In genomic region chr7:72924417-72924747, GRCh38 we compare ENCODE assay signal across 8 cellular contexts. TPM values are rescaled to one million over a fixed set of nuclear protein-coding genes. Genes with fewer than 3 reads are reported as not detected.
DNase-seq lines count a peak whose midpoint lies in the region; ATAC-seq and TF ChIP-seq lines count a peak whose summit lies in the region.

No MANE protein-coding gene starts in this region.

- TF ChIP-seq CTCF in GM06990 (IDR thresholded peaks at IDR 0.05; ENCODE audit: insufficient read depth, low read length, poor library complexity, severe bottlenecking) (no peak), SK-N-SH (IDR thresholded peaks at IDR 0.05) (0 out of 2 replicates have a peak, but pooled peaks have one; percentile 5), foreskin fibroblast (IDR thresholded peaks at IDR 0.05; ENCODE audit: low read depth, low read length) (no peak)

- no peak for TF ChIP-seq RAD21 in SK-N-SH (IDR thresholded peaks at IDR 0.05; ENCODE audit: low read length)

- peaks cover 5% of the 10 kb centered on the region for H3K36me3 ChIP-seq in GM06990 (ENCODE audit: control insufficient read depth, insufficient read depth, low read length)
- peaks cover 25 to 36% of the 10 kb centered on the region in 2 experiments for H3K36me3 ChIP-seq in SK-N-SH (replicated peaks in 1 of 2; ENCODE audit: control insufficient read depth in 1 of 2, insufficient read depth in 2 of 2, low read length in 1 of 2)
- peaks cover 32% of the 10 kb centered on the region for H3K36me3 ChIP-seq in skeletal muscle satellite cell (ENCODE audit: insufficient read depth, low read length)

- H3K4me1 ChIP-seq in SK-N-SH (ENCODE audit: control insufficient read depth in 1 of 2, insufficient read depth in 2 of 2, low read depth in 1 of 2, low read length in 1 of 2) (peaks cover 4 to 13% of the 10 kb centered on the region in 2 experiments; a peak in 3 of 4 replicates), skeletal muscle satellite cell (ENCODE audit: control insufficient read depth, insufficient read depth, low read length) (peaks cover 11% of the 10 kb centered on the region)

- no peaks in the 10 kb centered on the region for H3K9me2 ChIP-seq in SK-N-SH

- TF ChIP-seq EP300 in SK-N-SH (IDR thresholded peaks at IDR 0.05; ENCODE audit: borderline replicate concordance in 1 of 2, low read depth in 1 of 2, low read length in 1 of 2): no peak

- peaks cover 16% of the 10 kb centered on the region for H3F3A ChIP-seq in SK-N-SH (replicated peaks; ENCODE audit: insufficient read depth)

- H2AFZ ChIP-seq in SK-N-SH (ENCODE audit: low read depth): peak overlapping the region; percentile 85

- peaks cover 94% of the 10 kb centered on the region for H3K79me2 ChIP-seq in SK-N-SH (ENCODE audit: insufficient read depth)

- CTCF ChIA-PET in SK-N-SH (lab: Yijun Ruan, JAX): no interaction called here

- H3K4me2 ChIP-seq in SK-N-SH: peak overlapping the region; percentile 93
- H3K4me2 ChIP-seq in skeletal muscle satellite cell (ENCODE audit: low read length): peak overlapping the region; percentile 89

- H3K9ac ChIP-seq in SK-N-SH: peak overlapping the region; percentile 97
- peak overlapping the region; percentile 94 for H3K9ac ChIP-seq in skeletal muscle satellite cell (ENCODE audit: low read depth, low read length)

- 1% methylated on average over 5 of the region's 5 CpGs for WGBS in SK-N-SH (ENCODE audit: low lambda C conversion rate)

- POLR2A ChIA-PET in SK-N-SH (lab: Yijun Ruan, JAX): no interaction called here

- H3K27me3 ChIP-seq in GM06990 (replicated peaks; ENCODE audit: control insufficient read depth, insufficient read depth, low read length) (no peaks in the 10 kb centered on the region), SK-N-SH (ENCODE audit: insufficient read depth) (no peaks in the 10 kb centered on the region), skeletal muscle satellite cell (ENCODE audit: control insufficient read depth, insufficient read depth, low read length) (no peaks in the 10 kb centered on the region)

- H4K20me1 ChIP-seq in SK-N-SH (ENCODE audit: insufficient read depth): peaks cover 4% of the 10 kb centered on the region

- H3K4me3 ChIP-seq in GM06990 (replicated peaks; ENCODE audit: low read depth, low read length) (peak overlapping the region; percentile 91), SK-N-SH (ENCODE audit: low read depth in 2 of 2, low read length in 1 of 2) (peak overlapping the region; percentile 88 to 96), foreskin fibroblast (ENCODE audit: low read depth in 1 of 2, low read length in 2 of 2) (peak overlapping the region; percentile 98), skeletal muscle satellite cell (ENCODE audit: low read length) (peak overlapping the region; percentile 93)

- H3K27ac ChIP-seq in SK-N-SH (ENCODE audit: low read depth in 2 of 2, low read length in 1 of 2): peak overlapping the region; percentile 88 to 91

- ATAC-seq in HG02840 (IDR thresholded peaks at IDR 0.05; ENCODE audit: low FRiP score, unreplicated experiment) (peak; percentile 8), GM18858 (IDR thresholded peaks at IDR 0.05; ENCODE audit: unreplicated experiment) (no peak)

- H3K9me3 ChIP-seq in SK-N-SH: no peaks in the 10 kb centered on the region
- no peaks in the 10 kb centered on the region for H3K9me3 ChIP-seq in skeletal muscle satellite cell (replicated peaks; ENCODE audit: low read length)

- DNase-seq in GM06990 (ENCODE audit: extremely low read depth, insufficient read length) (no peak), SK-N-SH (no peak), foreskin fibroblast (peak in 1 of 2 donors; percentile 39), T-helper 9 cell (no peak), NCI-H524 treated with DMSO at 0.1 percent for 48 hours (lab: John Stamatoyannopoulos, UW) (no peak)

TF ChIP-seq in SK-N-SH, 30 proteins besides CTCF, POLR2A, EP300 and RAD21:
- TF ChIP-seq IRF3 (IDR thresholded peaks at IDR 0.05; ENCODE audit: low read depth, low read length) (no peak), SIN3A (IDR thresholded peaks at IDR 0.05; ENCODE audit: borderline replicate concordance, low read depth, low read length) (no peak), POLR2AphosphoS5 (IDR thresholded peaks at IDR 0.05; ENCODE audit: low read depth, low read length) (no peak), GATA2 (CRISPR knock-in tag; IDR thresholded peaks at IDR 0.05) (no peak), FOSL2 (IDR thresholded peaks at IDR 0.05; ENCODE audit: borderline replicate concordance, low read depth) (no peak), REST (IDR thresholded peaks at IDR 0.05; ENCODE audit: low read depth, low read length) (no peak), TAF1 (IDR thresholded peaks at IDR 0.05; ENCODE audit: borderline replicate concordance, low read depth, low read length) (no peak), MEF2A (IDR thresholded peaks at IDR 0.05; ENCODE audit: borderline replicate concordance, low read depth) (no peak), GABPA (IDR thresholded peaks at IDR 0.05; ENCODE audit: low read depth) (no peak), SMC3 (IDR thresholded peaks at IDR 0.05; ENCODE audit: low read depth, low read length) (no peak), NRF1 (IDR thresholded peaks at IDR 0.05; ENCODE audit: low read depth, low read length) (no peak), TCF12 (IDR thresholded peaks at IDR 0.05) (no peak)

RNA-seq across cellular contexts. Expression of gene POM121, which starts 0.5 kb away (rescaled TPM):
- polyA plus RNA-seq in SK-N-SH (2012; rRNA removed): 8.3 and 14.0 TPM in 2 replicates
- polyA plus RNA-seq in SK-N-SH (2012; cell fraction: cytosol; rRNA removed): 13.7 and 16.4 TPM in 2 replicates
- 36.6 and 39.8 TPM in 2 replicates for polyA plus RNA-seq in SK-N-SH (2012; cell fraction: nucleus; rRNA removed)
- total RNA-seq in skeletal muscle satellite cell (2012; rRNA removed): 6.8 and 7.9 TPM in 2 replicates

RNA-seq across cellular contexts. Expression of gene TRIM74, which starts 44.9 kb away (rescaled TPM):
- 0.21 and 0.26 TPM in 2 replicates for polyA plus RNA-seq in SK-N-SH (2012; rRNA removed)
- 0.03 and 0.08 TPM in 2 replicates for polyA plus RNA-seq in SK-N-SH (2012; cell fraction: cytosol; rRNA removed)
- polyA plus RNA-seq in SK-N-SH (2012; cell fraction: nucleus; rRNA removed): 4.2 and 6.3 TPM in 2 replicates
- total RNA-seq in skeletal muscle satellite cell (2012; rRNA removed): not detected in 2 replicates
